1 cellular context compared by ENCODE assay signal in genomic region chr16:71899171-71899570, GRCh38.
TF ChIP-seq lines count a peak whose summit lies in the region.

No MANE protein-coding gene starts in this region.

TF ChIP-seq in IMR-90, 13 proteins besides CTCF, POLR2A, EP300 and RAD21:
- TF ChIP-seq CEBPB (IDR thresholded peaks at IDR 0.05; ENCODE audit: low read depth, low read length) (no peak), USF2 (IDR thresholded peaks at IDR 0.05; ENCODE audit: low read depth, low read length) (no peak), BHLHE40 (IDR thresholded peaks at IDR 0.05; ENCODE audit: low read depth, low read length) (no peak), MXI1 (IDR thresholded peaks at IDR 0.05; ENCODE audit: borderline replicate concordance, low read depth, low read length) (no peak), RCOR1 (IDR thresholded peaks at IDR 0.05; ENCODE audit: insufficient replicate concordance, low read length) (no peak), MAFK (IDR thresholded peaks at IDR 0.05; ENCODE audit: low read depth, low read length) (no peak), CHD1 (IDR thresholded peaks at IDR 0.05; ENCODE audit: low read depth, low read length) (no peak)
